In genomic region chr6:169959129-169960002, GRCh38 we compare ENCODE assay signal across 9 cellular contexts.
DNase-seq lines count a peak whose midpoint lies in the region; ATAC-seq and TF ChIP-seq lines count a peak whose summit lies in the region.
"Had no signal": no experiment of that assay in that cellular context is flagged by ENCODE, and none has a peak within 500 bp of the region (broad histone marks: within the 10 kb centered on the region; RNA-seq: fewer than 3 reads in every experiment).

No MANE protein-coding gene starts in this region.

- H3K9me3 Mint-ChIP-seq in activated T-helper 17 cell treated with anti-CD3 and anti-CD28 coated beads, Interleukin-2, amount 50 U/mL, for 72 hours: no peaks in the 10 kb centered on the region

- DNase-seq in COLO668 (lab: John Stamatoyannopoulos, UW; ENCODE audit: unreplicated experiment) (peak; percentile 77), NCI-H2171 treated with DMSO at 0.1 percent for 48 hours (lab: John Stamatoyannopoulos, UW) (peak; percentile 79), mucosa of descending colon (peak; percentile 30 to 80 (median 45)), glomerular visceral epithelial cell (ENCODE audit: extremely low spot score) (no peak), PC-9 (no peak)
- no peak for DNase-seq in effector memory CD4-positive, alpha-beta T cell

- BruUV-seq in PC-9 (replicated peaks; lab: Mats Ljungman, UMichigan): no TSS peak

- TF ChIP-seq CTCF in mucosa of descending colon (IDR thresholded peaks at IDR 0.05) (no peak), PC-9 (conservative IDR thresholded peaks at IDR 0.05) (no peak)

- no peaks in the 10 kb centered on the region for H3K9me2 ChIP-seq in PC-9 (ENCODE audit: insufficient read depth)

- no peak overlapping the region for H2AFZ ChIP-seq in PC-9

- H3K27me3 Mint-ChIP-seq in activated T-helper 17 cell treated with anti-CD3 and anti-CD28 coated beads, Interleukin-2, amount 50 U/mL, for 72 hours: peaks cover 12% of the 10 kb centered on the region

- no peak overlapping the region for H3K27ac Mint-ChIP-seq in activated T-helper 17 cell treated with anti-CD3 and anti-CD28 coated beads, Interleukin-2, amount 50 U/mL, for 72 hours

- POLR2A ChIA-PET in PC-9 (lab: Charles Lee; ENCODE audit: unreplicated experiment): no interaction called here

- H3K36me3 ChIP-seq in mucosa of descending colon (ENCODE audit: low read depth) (no peaks in the 10 kb centered on the region), PC-9 (ENCODE audit: low read depth) (no peaks in the 10 kb centered on the region)
- no peaks in the 10 kb centered on the region for H3K36me3 ChIP-seq in effector memory CD4-positive, alpha-beta T cell (ENCODE audit: control insufficient read depth, insufficient read depth, low read length)

- no peaks in the 10 kb centered on the region for H3F3A ChIP-seq in PC-9 (ENCODE audit: insufficient read depth, low read depth)

- CTCF ChIA-PET in PC-9 (lab: Charles Lee): no interaction called here

- no peaks in the 10 kb centered on the region for H3K4me1 Mint-ChIP-seq in activated T-helper 17 cell treated with anti-CD3 and anti-CD28 coated beads, Interleukin-2, amount 50 U/mL, for 72 hours

- no peaks in the 10 kb centered on the region for H4K20me1 ChIP-seq in PC-9 (ENCODE audit: insufficient read depth)

- no peaks in the 10 kb centered on the region for H3K9me3 ChIP-seq in mucosa of descending colon
- H3K9me3 ChIP-seq in effector memory CD4-positive, alpha-beta T cell (ENCODE audit: control insufficient read depth, low read length): no peaks in the 10 kb centered on the region
- no peaks in the 10 kb centered on the region for H3K9me3 ChIP-seq in PC-9 (ENCODE audit: insufficient read depth, low read depth)

- peaks cover 6% of the 10 kb centered on the region for H3K27me3 ChIP-seq in effector memory CD4-positive, alpha-beta T cell (replicated peaks; ENCODE audit: control insufficient read depth, insufficient read depth, low read length, poor library complexity, severe bottlenecking)
- peaks cover 79% of the 10 kb centered on the region for H3K27me3 ChIP-seq in PC-9 (ENCODE audit: insufficient read depth, low read depth)

- H3K4me1 ChIP-seq in mucosa of descending colon (ENCODE audit: low read depth) (peaks cover 4% of the 10 kb centered on the region), PC-9 (replicated peaks; ENCODE audit: insufficient read depth) (no peaks in the 10 kb centered on the region)
- H3K4me1 ChIP-seq in effector memory CD4-positive, alpha-beta T cell (ENCODE audit: control insufficient read depth, insufficient read depth, low read length, poor library complexity, severe bottlenecking): no peaks in the 10 kb centered on the region

- no peaks in the 10 kb centered on the region for H3K36me3 Mint-ChIP-seq in activated T-helper 17 cell treated with anti-CD3 and anti-CD28 coated beads, Interleukin-2, amount 50 U/mL, for 72 hours (ENCODE audit: low read depth)

- H3K4me3 Mint-ChIP-seq in activated T-helper 17 cell treated with anti-CD3 and anti-CD28 coated beads, Interleukin-2, amount 50 U/mL, for 72 hours: no peak overlapping the region

- intact Hi-C loops in mucosa of descending colon (cut with DNase I, micrococcal nuclease): no loop called here
- intact Hi-C loops in PC-9 (cut with micrococcal nuclease; ENCODE audit: unreplicated experiment): no loop called here

- ATAC-seq in HG02588 (IDR thresholded peaks at IDR 0.05; ENCODE audit: unreplicated experiment) (peak; percentile 77), mucosa of descending colon (peak; percentile 75)
- peak; percentile 50 for ATAC-seq in activated T-helper 17 cell treated with anti-CD3 and anti-CD28 coated beads, Interleukin-2, amount 50 U/mL, for 72 hours (replicated peaks)

- H3K4me2 ChIP-seq in PC-9: no peak overlapping the region

- no peak overlapping the region for H3K27ac ChIP-seq in effector memory CD4-positive, alpha-beta T cell (ENCODE audit: insufficient read depth, low read length, poor library complexity, severe bottlenecking)
- no peak overlapping the region for H3K27ac ChIP-seq in PC-9
- H3K27ac ChIP-seq: VCaP had no signal

- no peaks in the 10 kb centered on the region for H3K79me2 ChIP-seq in PC-9 (ENCODE audit: low read depth)

- no peak overlapping the region for H3K4me3 ChIP-seq in mucosa of descending colon
- no peak overlapping the region for H3K4me3 ChIP-seq in effector memory CD4-positive, alpha-beta T cell (ENCODE audit: insufficient read depth, low read depth, low read length, poor library complexity, severe bottlenecking)
- H3K4me3 ChIP-seq in PC-9: no peak overlapping the region

Comparison
In these comparisons a context has a peak if more than half of its experiments do, and no peak if none do; other contexts are left out.
1. DNase-seq: peak in COLO668 (single experiment), NCI-H2171 treated with DMSO at 0.1 percent for 48 hours (single experiment) and mucosa of descending colon (3 of 3); none in glomerular visceral epithelial cell (single experiment), effector memory CD4-positive, alpha-beta T cell (0 of 3) and PC-9 (0 of 2).
2. Peak in every context shown above with its lines, with median percentiles within 50 percentile points of each other: ATAC-seq.